Comparison of ENCODE assay signal across 5 cellular contexts in genomic region chr2:107826749-107827148, GRCh38. TPM values are rescaled to one million over a fixed set of nuclear protein-coding genes. Genes with fewer than 3 reads are reported as not detected.
"Had no signal": no experiment of that assay in that cellular context is flagged by ENCODE, and none has a peak within 500 bp of the region (broad histone marks: within the 10 kb centered on the region; RNA-seq: fewer than 3 reads in every experiment).

RGPD4 (plus strand) TSS chr2:107826892; CDS start chr2:107827014, 122 bp downstream.

RNA-seq across cellular contexts. Expression of gene RGPD4, which starts in this region (rescaled TPM):
- total RNA-seq: GM23248, GM23338, H1, H4, H7 had no signal
- polyA plus RNA-seq: GM23248, GM23338, H1 had no signal
